Comparison of ENCODE assay signal across 1 cellular context in the genomic region with DNA sequence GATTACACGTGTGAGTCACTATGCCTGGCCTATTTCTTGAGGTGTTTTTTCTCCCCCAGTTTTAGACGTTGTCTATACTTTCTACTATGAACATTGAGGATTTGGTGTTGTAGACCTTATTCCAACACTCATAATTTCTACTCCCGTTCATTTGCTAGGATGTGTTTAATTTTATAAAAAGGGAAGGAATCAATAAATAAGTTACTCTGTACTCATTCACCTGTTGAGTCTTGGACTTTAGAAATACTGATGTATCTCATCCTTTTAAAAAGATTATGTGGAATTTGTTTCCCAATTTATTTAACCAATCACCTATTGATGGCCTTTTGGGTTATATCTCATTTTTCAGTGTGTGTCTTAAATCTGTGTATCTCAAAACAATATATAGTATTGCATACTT.
TF ChIP-seq lines count a peak whose summit lies in the region.

No MANE protein-coding gene starts in this region.

TF ChIP-seq in IMR-90, 13 proteins besides CTCF, POLR2A, EP300 and RAD21:
- TF ChIP-seq MAFK (IDR thresholded peaks at IDR 0.05; ENCODE audit: low read depth, low read length), result no peak
- no peak for TF ChIP-seq RCOR1 (IDR thresholded peaks at IDR 0.05; ENCODE audit: insufficient replicate concordance, low read length)
- TF ChIP-seq RFX5 (IDR thresholded peaks at IDR 0.05; ENCODE audit: low read depth, low read length), result no peak
- no peak for TF ChIP-seq USF2 (IDR thresholded peaks at IDR 0.05; ENCODE audit: low read depth, low read length)
- no peak for TF ChIP-seq MXI1 (IDR thresholded peaks at IDR 0.05; ENCODE audit: borderline replicate concordance, low read depth, low read length)
- no peak for TF ChIP-seq NFE2L2 (IDR thresholded peaks at IDR 0.05; ENCODE audit: low read depth, low read length)
- no peak for TF ChIP-seq MAZ (IDR thresholded peaks at IDR 0.05; ENCODE audit: borderline replicate concordance, low read depth, low read length)
- TF ChIP-seq SMC3 (IDR thresholded peaks at IDR 0.05; ENCODE audit: low read depth, low read length), result no peak
- TF ChIP-seq BHLHE40 (IDR thresholded peaks at IDR 0.05; ENCODE audit: low read depth, low read length), result no peak
- TF ChIP-seq ELK1 (IDR thresholded peaks at IDR 0.05; ENCODE audit: borderline replicate concordance, low read depth, low read length), result no peak
- no peak for TF ChIP-seq CEBPB (IDR thresholded peaks at IDR 0.05; ENCODE audit: low read depth, low read length)
- no peak for TF ChIP-seq CHD1 (IDR thresholded peaks at IDR 0.05; ENCODE audit: low read depth, low read length)
- TF ChIP-seq FOS (IDR thresholded peaks at IDR 0.05; ENCODE audit: low read depth, low read length), result no peak
